Comparison of ENCODE assay signal across 17 cellular contexts in the genomic region with DNA sequence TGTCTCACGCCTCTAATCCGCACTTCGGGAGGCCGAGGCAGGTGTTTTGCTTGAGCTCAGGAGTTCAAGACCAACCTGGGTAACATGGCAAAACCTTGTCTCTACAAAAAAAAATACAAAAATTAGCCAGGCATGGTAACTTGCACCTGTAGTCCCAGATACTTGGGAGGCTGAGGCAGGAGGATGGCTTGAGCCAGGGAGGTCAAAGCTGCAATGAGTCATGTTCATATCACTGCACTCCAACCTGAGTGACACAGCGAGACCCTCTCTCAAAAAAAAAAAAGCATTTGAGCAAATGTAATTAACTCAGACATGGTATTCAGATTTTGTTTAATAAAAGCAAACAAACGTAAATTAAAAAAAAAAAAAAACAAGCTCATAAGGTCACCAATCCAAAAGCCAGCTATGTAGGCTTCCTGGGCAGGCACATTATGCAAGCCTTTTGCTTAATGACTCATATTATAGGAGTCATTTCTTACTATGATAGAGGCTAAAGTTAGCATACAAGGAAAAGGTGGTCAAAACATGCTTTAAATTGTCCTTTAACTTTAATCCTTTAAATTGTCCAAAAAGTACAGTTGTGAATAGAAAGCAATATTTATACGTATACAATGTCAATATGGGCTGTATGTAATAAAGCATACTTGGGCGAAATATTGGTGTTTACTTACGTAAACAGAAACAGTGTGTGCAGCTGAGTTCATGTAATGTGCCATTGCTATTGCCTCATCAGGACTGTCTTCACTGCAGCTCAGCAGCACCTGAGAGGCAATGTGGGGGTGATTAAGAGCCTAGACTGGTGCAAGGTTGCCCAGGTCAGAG. TPM values are rescaled to one million over a fixed set of nuclear protein-coding genes. Genes with fewer than 3 reads are reported as not detected.
DNase-seq lines count a peak whose midpoint lies in the region; ATAC-seq, FAIRE-seq and TF ChIP-seq lines count a peak whose summit lies in the region.
"Had no signal": no experiment of that assay in that cellular context is flagged by ENCODE, and none has a peak within 500 bp of the region (broad histone marks: within the 10 kb centered on the region; RNA-seq: fewer than 3 reads in every experiment).

No MANE protein-coding gene starts in this region.

- TF ChIP-seq CTCF in A549 (IDR thresholded peaks at IDR 0.05): no peak
- no peak for TF ChIP-seq CTCF in HEK293 (tag by site-specific recombination; IDR thresholded peaks at IDR 0.05)
- TF ChIP-seq CTCF in fibroblast of pulmonary artery (IDR thresholded peaks at IDR 0.05; ENCODE audit: low read length, missing control alignments): no peak

- H3K36me3 ChIP-seq in HEK293 (ENCODE audit: control insufficient read depth in 2 of 2, insufficient read depth in 1 of 2, low read length in 2 of 2): no peaks in the 10 kb centered on the region
- H3K36me3 ChIP-seq: prostate gland, tibial nerve had no signal

- TF ChIP-seq EP300 in A549 (IDR thresholded peaks at IDR 0.05): no peak

- POLR2A ChIA-PET in A549 (lab: Yijun Ruan, JAX): interaction anchor here (0.6 to 0.7 kb wide), 3 partner anchors 12 to 87 kb away, joined by 4 read pairs; partner anchors contain the start of gene CREB3L2
- POLR2A ChIA-PET in HEK293 (lab: Yijun Ruan, JAX): no interaction called here

- H3K4me1 ChIP-seq in A549 (peaks cover 9% of the 10 kb centered on the region; the same call in 2 of the 3 replicates), HEK293 (ENCODE audit: control insufficient read depth, insufficient read depth, low read length) (no peaks in the 10 kb centered on the region)
- H3K4me1 ChIP-seq: prostate gland, tibial nerve had no signal

- ATAC-seq in A549: peak; percentile 66 to 83; a peak in 4 of 6 replicates
- no peak for ATAC-seq in GM19035 (IDR thresholded peaks at IDR 0.05; ENCODE audit: unreplicated experiment)
- no peak for ATAC-seq in HG03159 (IDR thresholded peaks at IDR 0.05; ENCODE audit: unreplicated experiment)
- ATAC-seq in GM21528 (IDR thresholded peaks at IDR 0.05; ENCODE audit: low FRiP score, unreplicated experiment): no peak
- ATAC-seq: activated T-cell treated with anti-CD3 and anti-CD28 coated beads, Interleukin-2, amount 50 U/mL, for 4 hours had no signal

- DNase-seq in A549 (ENCODE audit: low read depth in 1 of 2, low spot score in 1 of 2) (peak; percentile 30 to 33), RCC 7860 (ENCODE audit: low spot score) (peak; percentile 28), fibroblast of pulmonary artery (ENCODE audit: low read depth) (peak; percentile 70), activated gamma-delta T cell treated with Interleukin-2 at 50 U/mL for 16 hours (no peak)
- DNase-seq: activated CD4-positive, alpha-beta T cell treated with anti-CD3 and anti-CD28 coated beads, Interleukin-2, amount 10 ng/mL, durations not matched to agents 24 days and 14 days; activated T-cell treated with anti-CD3 and anti-CD28 coated beads, Interleukin-2, amount 50 U/mL, for 4 hours; anterior cingulate cortex; dorsolateral prefrontal cortex; MM.1S had no signal

- peak overlapping the region; percentile 33; the same call in 2 of the 3 replicates for H3K4me2 ChIP-seq in A549

- CTCF ChIA-PET in A549 (lab: Yijun Ruan, JAX): interaction anchor here (0.6 to 1.9 kb wide), 3 partner anchors 19 to 205 kb away, joined by 3 to 5 read pairs (median 4); no protein-coding TSS in a partner anchor
- CTCF ChIA-PET in HEK293 (lab: Yijun Ruan, JAX): interaction anchor here (0.6 kb wide), 1 partner anchor 118 kb away, joined by 4 read pairs; no protein-coding TSS in a partner anchor

- 52% methylated on average over 9 of the region's 9 CpGs for WGBS in A549 (ENCODE audit: missing lambda C conversion rate)

- no peak for TF ChIP-seq POLR2A in A549 (IDR thresholded peaks at IDR 0.05; ENCODE audit: low read length)

- no peak for TF ChIP-seq RAD21 in A549 (conservative IDR thresholded peaks at IDR 0.05 in 1 of 2, IDR thresholded peaks at IDR 0.05 in 1 of 2)

- H3K9me3 ChIP-seq in A549: no peaks in the 10 kb centered on the region
- H3K9me3 ChIP-seq in HEK293 (ENCODE audit: control insufficient read depth, insufficient read depth, low read depth, low read length): no peaks in the 10 kb centered on the region
- H3K9me3 ChIP-seq: prostate gland, tibial nerve had no signal

- FAIRE-seq in A549 (lab: Jason Lieb, UNC) (no peak), RCC 7860 (lab: Jason Lieb, UNC) (no peak)
- FAIRE-seq: frontal cortex, keratinocyte had no signal

- H3K27ac ChIP-seq in A549 (peak overlapping the region; percentile 49 to 52; a peak in 4 of 6 replicates), HEK293 (ENCODE audit: extremely low read depth, low read depth, low read length) (no peak overlapping the region)
- H3K27ac ChIP-seq: dorsolateral prefrontal cortex, prostate gland, tibial nerve had no signal

- H3K4me3 ChIP-seq in A549 (no peak overlapping the region), HEK293 (ENCODE audit: low read depth, low read length) (no peak overlapping the region), fibroblast of pulmonary artery (replicated peaks; ENCODE audit: low read depth, low read length) (no peak overlapping the region)
- H3K4me3 ChIP-seq: dorsolateral prefrontal cortex, prostate gland, tibial nerve had no signal

TF ChIP-seq in A549, 52 proteins besides CTCF, POLR2A, EP300 and RAD21:
- TF ChIP-seq FOSL2 (IDR thresholded peaks at IDR 0.05) (peak; percentile 55; the same call in 1 of the 2 replicates), FOSL2 (CRISPR knock-in tag; IDR thresholded peaks at IDR 0.05) (peak; percentile 71), CEBPB (IDR thresholded peaks at IDR 0.05) (peak; percentile 25 to 30; a peak in 2 of 4 replicates), CHD2 (IDR thresholded peaks at IDR 0.05; ENCODE audit: low read length, partially characterized antibody) (no peak), HOXB5 (CRISPR knock-in tag; IDR thresholded peaks at IDR 0.05) (no peak), JUNB (IDR thresholded peaks at IDR 0.05) (peak; percentile 67; the same call in 1 of the 2 replicates)
- TF ChIP-seq, protein P1, sequence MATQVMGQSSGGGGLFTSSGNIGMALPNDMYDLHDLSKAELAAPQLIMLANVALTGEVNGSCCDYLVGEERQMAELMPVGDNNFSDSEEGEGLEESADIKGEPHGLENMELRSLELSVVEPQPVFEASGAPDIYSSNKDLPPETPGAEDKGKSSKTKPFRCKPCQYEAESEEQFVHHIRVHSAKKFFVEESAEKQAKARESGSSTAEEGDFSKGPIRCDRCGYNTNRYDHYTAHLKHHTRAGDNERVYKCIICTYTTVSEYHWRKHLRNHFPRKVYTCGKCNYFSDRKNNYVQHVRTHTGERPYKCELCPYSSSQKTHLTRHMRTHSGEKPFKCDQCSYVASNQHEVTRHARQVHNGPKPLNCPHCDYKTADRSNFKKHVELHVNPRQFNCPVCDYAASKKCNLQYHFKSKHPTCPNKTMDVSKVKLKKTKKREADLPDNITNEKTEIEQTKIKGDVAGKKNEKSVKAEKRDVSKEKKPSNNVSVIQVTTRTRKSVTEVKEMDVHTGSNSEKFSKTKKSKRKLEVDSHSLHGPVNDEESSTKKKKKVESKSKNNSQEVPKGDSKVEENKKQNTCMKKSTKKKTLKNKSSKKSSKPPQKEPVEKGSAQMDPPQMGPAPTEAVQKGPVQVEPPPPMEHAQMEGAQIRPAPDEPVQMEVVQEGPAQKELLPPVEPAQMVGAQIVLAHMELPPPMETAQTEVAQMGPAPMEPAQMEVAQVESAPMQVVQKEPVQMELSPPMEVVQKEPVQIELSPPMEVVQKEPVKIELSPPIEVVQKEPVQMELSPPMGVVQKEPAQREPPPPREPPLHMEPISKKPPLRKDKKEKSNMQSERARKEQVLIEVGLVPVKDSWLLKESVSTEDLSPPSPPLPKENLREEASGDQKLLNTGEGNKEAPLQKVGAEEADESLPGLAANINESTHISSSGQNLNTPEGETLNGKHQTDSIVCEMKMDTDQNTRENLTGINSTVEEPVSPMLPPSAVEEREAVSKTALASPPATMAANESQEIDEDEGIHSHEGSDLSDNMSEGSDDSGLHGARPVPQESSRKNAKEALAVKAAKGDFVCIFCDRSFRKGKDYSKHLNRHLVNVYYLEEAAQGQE (IDR thresholded peaks at IDR 0.05): no peak

TF ChIP-seq in HEK293, 187 proteins besides CTCF, POLR2A, EP300 and RAD21:
- TF ChIP-seq SETDB1 (IDR thresholded peaks at IDR 0.05; ENCODE audit: insufficient read length, low read length) (peak; percentile 16), ZNF214 (tag by site-specific recombination; IDR thresholded peaks at IDR 0.05; ENCODE audit: borderline replicate concordance) (no peak), ZNF324 (tag by site-specific recombination; IDR thresholded peaks at IDR 0.05) (0 out of 2 replicates have a peak, but pooled peaks have one; percentile 29), ZNF335 (tag by site-specific recombination; conservative IDR thresholded peaks at IDR 0.05) (peak; percentile 44; the same call in 1 of the 2 replicates), ZNF561 (tag by site-specific recombination; IDR thresholded peaks at IDR 0.05; ENCODE audit: borderline replicate concordance) (no peak)

RNA-seq across cellular contexts. Expression of gene AKR1D1, which starts 13.0 kb away (rescaled TPM):
- polyA plus RNA-seq in A549 (2011; rRNA removed) (not detected in 2 replicates), A549 (2017; fragmentation: RNase III; extraction: RNeasy Plus Mini Kit Qiagen cat#74134 plus additional on column Dnase treatment) (0.06 TPM in 1 of 3 replicates, not detected in the others)
- polyA plus RNA-seq in A549 (2012; cell fraction: cytosol; rRNA removed): not detected in 2 replicates
- not detected in 2 replicates for polyA plus RNA-seq in A549 (2012; cell fraction: nucleus; rRNA removed)
- polyA minus RNA-seq in A549 (2011; rRNA and poly(A)+ RNA removed): not detected in 2 replicates
- polyA plus RNA-seq: keratinocyte had no signal

Comparison
In these comparisons a context has a peak if more than half of its experiments do, and no peak if none do; other contexts are left out.
1. ATAC-seq: peak in A549 (2 of 2); none in GM19035 (single experiment), HG03159 (single experiment) and GM21528 (single experiment).